Comparison of ENCODE assay signal across 1 cellular context in genomic region chr7:6430271-6430940, GRCh38.
TF ChIP-seq lines count a peak whose summit lies in the region.

No MANE protein-coding gene starts in this region.

TF ChIP-seq in H1, 55 proteins besides CTCF, POLR2A, EP300 and RAD21:
- TF ChIP-seq POU5F1 (IDR thresholded peaks at IDR 0.05; ENCODE audit: low read depth, low read length), result no peak
- TF ChIP-seq SIRT6 (IDR thresholded peaks at IDR 0.05; ENCODE audit: low read length), result no peak
- no peak for TF ChIP-seq YY1 (IDR thresholded peaks at IDR 0.05; ENCODE audit: low read depth, low read length)
TF ChIP-seq in H1: peak in this region for 0.
